ENCODE assay signal across 8 cellular contexts in genomic region chr1:156104861-156105546, GRCh38. TPM values are rescaled to one million over a fixed set of nuclear protein-coding genes. Genes with fewer than 3 reads are reported as not detected.
A peak's percentile ranks its signal among the peaks of the same experiment; 100 is the strongest.
DNase-seq lines count a peak whose midpoint lies in the region; TF ChIP-seq lines count a peak whose summit lies in the region.

No MANE protein-coding gene starts in this region.

- CTCF ChIA-PET in A673 (lab: Charles Lee), result interaction anchor here (0.6 kb wide), 1 partner anchor 797 kb away, joined by 4 read pairs; no protein-coding TSS in a partner anchor

- peaks cover 58% of the 10 kb centered on the region for H3K4me1 ChIP-seq in A673 (ENCODE audit: insufficient read depth, low read length, poor library complexity, severe bottlenecking)
- H3K4me1 ChIP-seq in HUES6 (ENCODE audit: control insufficient read depth, insufficient read depth, low read length), result peaks cover 68% of the 10 kb centered on the region
- peaks cover 60% of the 10 kb centered on the region for H3K4me1 ChIP-seq in muscle layer of colon (ENCODE audit: insufficient read depth, low read length)

- no TSS peak for BruUV-seq in A673 (replicated peaks; lab: Mats Ljungman, UMichigan)

- DNase-seq in A673 (ENCODE audit: low spot score) (no peak), dedifferentiated amniotic fluid mesenchymal stem cell (ENCODE audit: extremely low spot score) (peak; percentile 63), amygdala (lab: John Stamatoyannopoulos, UW) (no peak), kidney glomerular epithelial cell (lab: John Stamatoyannopoulos, UW) (no peak), NCI-H146 (lab: John Stamatoyannopoulos, UW) (no peak)
- no peak for DNase-seq in activated CD4-positive, CD25-positive, alpha-beta regulatory T cell treated with anti-CD3 and anti-CD28 coated beads, Interleukin-2, amount 50 U/mL, for 72 hours

- no peaks in the 10 kb centered on the region for H3K27me3 ChIP-seq in A673 (replicated peaks; ENCODE audit: insufficient read depth, low read depth, low read length, poor library complexity)
- H3K27me3 ChIP-seq in HUES6 (ENCODE audit: control insufficient read depth, insufficient read depth, low read length), result no peaks in the 10 kb centered on the region
- H3K27me3 ChIP-seq in muscle layer of colon (ENCODE audit: control insufficient read depth in 1 of 2, insufficient read depth in 2 of 2, low read length in 2 of 2), result no peaks in the 10 kb centered on the region

- no peak for TF ChIP-seq CTCF in A673 (conservative IDR thresholded peaks at IDR 0.05; ENCODE audit: low read depth, low read length)

- H3K36me3 ChIP-seq in A673 (ENCODE audit: insufficient read depth, low read length, poor library complexity, severe bottlenecking) (no peaks in the 10 kb centered on the region), HUES6 (ENCODE audit: control insufficient read depth, insufficient read depth, low read length) (no peaks in the 10 kb centered on the region), muscle layer of colon (ENCODE audit: insufficient read depth, low read length) (no peaks in the 10 kb centered on the region)

- H3K4me3 ChIP-seq in A673 (ENCODE audit: low read depth, low read length, poor library complexity, severe bottlenecking) (no peak overlapping the region), HUES6 (ENCODE audit: low read depth, low read length) (peak overlapping the region; percentile 67; the same call in 1 of the 2 replicates), muscle layer of colon (ENCODE audit: low read depth in 1 of 2, low read length in 2 of 2) (peak overlapping the region; percentile 4 to 47)

- peak overlapping the region; percentile 97 for H3K27ac ChIP-seq in A673 (ENCODE audit: low read depth, low read length, poor library complexity, severe bottlenecking)
- H3K27ac ChIP-seq in HUES6 (ENCODE audit: low read depth, low read length), result peak overlapping the region; percentile 95; the same call in 1 of the 2 replicates
- peak overlapping the region; percentile 99 for H3K27ac ChIP-seq in muscle layer of colon (ENCODE audit: low read depth, low read length)

- H3K9me3 ChIP-seq in A673 (ENCODE audit: low read depth, low read length, poor library complexity, severe bottlenecking) (no peaks in the 10 kb centered on the region), HUES6 (ENCODE audit: control insufficient read depth, insufficient read depth, low read depth, low read length) (no peaks in the 10 kb centered on the region), muscle layer of colon (ENCODE audit: low read length) (no peaks in the 10 kb centered on the region)

- POLR2A ChIA-PET in A673 (lab: Charles Lee; ENCODE audit: low non-redundant PET), result interaction anchor here (0.6 kb wide), 1 partner anchor 659 kb away, joined by 9 read pairs; no protein-coding TSS in a partner anchor

- H3K9ac ChIP-seq in HUES6 (ENCODE audit: low read length) (peak overlapping the region; percentile 98), muscle layer of colon (ENCODE audit: low read length) (peak overlapping the region; percentile 84)

- intact Hi-C loops in A673 (cut with micrococcal nuclease; ENCODE audit: unreplicated experiment), result no loop called here

RNA-seq across cellular contexts. Expression of gene LMNA, which starts 9.5 kb away (rescaled TPM):
- 204 and 225 TPM in 2 replicates for total RNA-seq in A673 (2021)

RNA-seq across cellular contexts. Expression of gene MEX3A, which starts 22.7 kb away (rescaled TPM):
- 90.0 and 92.5 TPM in 2 replicates for total RNA-seq in A673 (2021)

RNA-seq across cellular contexts. Expression of gene RAB25, which starts 44.0 kb away (rescaled TPM):
- total RNA-seq in A673 (2021), result 0.47 and 0.66 TPM in 2 replicates

RNA-seq across cellular contexts. Expression of gene SEMA4A, which starts 48.4 kb away (rescaled TPM):
- total RNA-seq in A673 (2021), result 0.77 and 0.92 TPM in 2 replicates

RNA-seq across cellular contexts. Expression of gene LAMTOR2, which starts 50.4 kb away (rescaled TPM):
- 52.0 and 63.6 TPM in 2 replicates for total RNA-seq in A673 (2021)
